Comparison of ENCODE assay signal across 25 cellular contexts in the genomic region with DNA sequence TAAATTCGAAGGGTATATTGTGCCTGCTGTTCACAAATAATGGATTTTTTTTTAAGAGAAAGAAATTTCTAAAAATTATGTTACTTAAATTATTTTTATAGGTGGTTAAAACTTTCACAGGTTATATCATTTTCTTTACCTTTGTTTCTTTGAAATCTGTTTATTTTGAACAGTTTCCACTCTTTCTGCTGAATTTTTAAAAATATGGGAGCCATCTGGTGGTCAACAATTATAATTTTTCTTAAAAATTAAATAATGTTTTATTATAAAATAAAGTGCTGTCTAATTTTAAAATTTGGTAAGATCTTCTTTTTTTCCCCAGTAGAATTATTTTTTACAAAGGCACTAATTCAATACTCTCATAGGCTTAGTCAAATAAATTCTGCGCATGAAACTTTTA.
DNase-seq lines count a peak whose midpoint lies in the region; ATAC-seq and TF ChIP-seq lines count a peak whose summit lies in the region.
"Had no signal": no experiment of that assay in that cellular context is flagged by ENCODE, and none has a peak within 500 bp of the region (broad histone marks: within the 10 kb centered on the region; RNA-seq: fewer than 3 reads in every experiment).

No MANE protein-coding gene starts in this region.

- ATAC-seq in HG03571 (IDR thresholded peaks at IDR 0.05; ENCODE audit: unreplicated experiment) (no peak), left cardiac atrium (no peak)
- ATAC-seq: activated CD8-positive, alpha-beta memory T cell treated with anti-CD3 and anti-CD28 coated beads, Interleukin-2, amount 10 ng/mL, durations not matched to agents 7 days and 5 days; GM12878; naive thymus-derived CD4-positive, alpha-beta T cell had no signal

- H3K9me3 Mint-ChIP-seq in mesothelial cell of epicardium = peaks cover 16% of the 10 kb centered on the region
- H3K9me3 Mint-ChIP-seq in activated T-cell treated with anti-CD3 and anti-CD28 coated beads, Interleukin-2, amount 50 U/mL, for 24 hours = peaks cover 4% of the 10 kb centered on the region
- H3K9me3 Mint-ChIP-seq: CD4-positive, alpha-beta T cell had no signal

- POLR2A ChIA-PET in AG04450 (lab: Yijun Ruan, JAX) = no interaction called here

- intact Hi-C loops in left cardiac atrium (cut with DNase I) = no loop called here

- H3K27me3 ChIP-seq in AG04450 (ENCODE audit: control insufficient read depth, insufficient read depth, low read length) = no peaks in the 10 kb centered on the region
- H3K27me3 ChIP-seq: adrenal gland had no signal

- H3K9me3 ChIP-seq in AG04450 (ENCODE audit: control insufficient read depth, insufficient read depth, low read length) = no peaks in the 10 kb centered on the region; the same call in 1 of the 2 replicates
- H3K9me3 ChIP-seq: adrenal gland, thoracic aorta had no signal

- CTCF ChIA-PET in AG04450 (lab: Charles Lee) = interaction anchor here (0.8 to 1.0 kb wide), 2 partner anchors 14 to 446 kb away, joined by 3 read pairs; no protein-coding TSS in a partner anchor

- H3K4me3 Mint-ChIP-seq in mesothelial cell of epicardium = no peak overlapping the region
- H3K4me3 Mint-ChIP-seq in activated T-cell treated with anti-CD3 and anti-CD28 coated beads, Interleukin-2, amount 50 U/mL, for 24 hours = no peak overlapping the region
- H3K4me3 Mint-ChIP-seq: activated CD8-positive, alpha-beta memory T cell treated with anti-CD3 and anti-CD28 coated beads, Interleukin-2, amount 10 ng/mL, durations not matched to agents 7 days and 5 days; CD4-positive, alpha-beta T cell; naive thymus-derived CD4-positive, alpha-beta T cell had no signal

- TF ChIP-seq CTCF in AG04450 (IDR thresholded peaks at IDR 0.05; ENCODE audit: low read depth, low read length) = peak; percentile 10; the same call in 1 of the 2 replicates
- peak; percentile 21 for TF ChIP-seq CTCF in choroid plexus epithelial cell (conservative IDR thresholded peaks at IDR 0.05; ENCODE audit: low read depth, low read length)
- TF ChIP-seq CTCF in mesothelial cell of epicardium (IDR thresholded peaks at IDR 0.05; ENCODE audit: unreplicated experiment) = peak; percentile 55

- no peak overlapping the region for H3K27ac Mint-ChIP-seq in mesothelial cell of epicardium
- no peak overlapping the region for H3K27ac Mint-ChIP-seq in activated T-cell treated with anti-CD3 and anti-CD28 coated beads, Interleukin-2, amount 50 U/mL, for 24 hours
- H3K27ac Mint-ChIP-seq: activated CD8-positive, alpha-beta memory T cell treated with anti-CD3 and anti-CD28 coated beads, Interleukin-2, amount 10 ng/mL, durations not matched to agents 7 days and 5 days; CD4-positive, alpha-beta T cell; naive thymus-derived CD4-positive, alpha-beta T cell had no signal

- H3K4me3 ChIP-seq in AG04450 (ENCODE audit: low read depth, low read length) = no peak overlapping the region
- H3K4me3 ChIP-seq in choroid plexus epithelial cell (ENCODE audit: low read depth, low read length) = no peak overlapping the region
- H3K4me3 ChIP-seq: adrenal gland, GM12878, thoracic aorta had no signal

- H3K27me3 Mint-ChIP-seq in mesothelial cell of epicardium (ENCODE audit: low read depth) = no peaks in the 10 kb centered on the region
- H3K27me3 Mint-ChIP-seq in activated T-cell treated with anti-CD3 and anti-CD28 coated beads, Interleukin-2, amount 50 U/mL, for 24 hours = no peaks in the 10 kb centered on the region
- H3K27me3 Mint-ChIP-seq: activated CD8-positive, alpha-beta memory T cell treated with anti-CD3 and anti-CD28 coated beads, Interleukin-2, amount 10 ng/mL, durations not matched to agents 7 days and 5 days; CD4-positive, alpha-beta T cell; naive thymus-derived CD4-positive, alpha-beta T cell had no signal

- DNase-seq in AG04450 (ENCODE audit: low read depth, low spot score) (no peak), NCI-H446 treated with DMSO at 0.1 percent for 48 hours (lab: John Stamatoyannopoulos, UW) (peak; percentile 53), choroid plexus epithelial cell (ENCODE audit: low read depth) (no peak), mesothelial cell of epicardium (ENCODE audit: low spot score in 2 of 2, unreplicated experiment in 2 of 2) (no peak), GDM1 (lab: John Stamatoyannopoulos, UW) (no peak), left cardiac atrium (no peak)
- no peak for DNase-seq in activated T-cell treated with anti-CD3 and anti-CD28 coated beads, Interleukin-2, amount 50 U/mL, for 24 hours
- DNase-seq: activated CD4-positive, alpha-beta T cell treated with anti-CD3 and anti-CD28 coated beads for 48 hours; activated CD8-positive, alpha-beta memory T cell treated with anti-CD3 and anti-CD28 coated beads, Interleukin-2, amount 10 ng/mL, durations not matched to agents 7 days and 5 days; activated effector memory CD4-positive, alpha-beta T cell treated with Interleukin-2 at 50 U/mL for 16 hours; adrenal gland; CD4-positive, alpha-beta T cell; dermis blood vessel endothelial cell; DMS153; HCEC 1CT; mesenchymal stem cell; naive thymus-derived CD4-positive, alpha-beta T cell; NCI-H510A; NK-92 treated with Interleukin-12 subunit alpha and Interleukin-12 subunit beta, amount 100 ng/mL, for 24 hours; stimulated activated CD4-positive, alpha-beta T cell treated with anti-CD3 and anti-CD28 coated beads, Interleukin-2, amount 100 ng/mL, for 24 hours; stimulated activated naive CD4-positive, alpha-beta T cell had no signal

- no peak overlapping the region for H3K27ac ChIP-seq in AG04450 (ENCODE audit: low read depth, low read length)
- H3K27ac ChIP-seq: adrenal gland, epithelial cell of prostate, thoracic aorta had no signal

- H3K4me1 Mint-ChIP-seq in mesothelial cell of epicardium = peaks cover 16% of the 10 kb centered on the region
- H3K4me1 Mint-ChIP-seq in activated T-cell treated with anti-CD3 and anti-CD28 coated beads, Interleukin-2, amount 50 U/mL, for 24 hours (ENCODE audit: low read depth) = no peaks in the 10 kb centered on the region
- H3K4me1 Mint-ChIP-seq: activated CD8-positive, alpha-beta memory T cell treated with anti-CD3 and anti-CD28 coated beads, Interleukin-2, amount 10 ng/mL, durations not matched to agents 7 days and 5 days; naive thymus-derived CD4-positive, alpha-beta T cell had no signal

- H3K36me3 Mint-ChIP-seq in mesothelial cell of epicardium = peaks cover 6% of the 10 kb centered on the region
- H3K36me3 Mint-ChIP-seq in activated T-cell treated with anti-CD3 and anti-CD28 coated beads, Interleukin-2, amount 50 U/mL, for 24 hours (ENCODE audit: low read depth) = no peaks in the 10 kb centered on the region
- H3K36me3 Mint-ChIP-seq: activated CD8-positive, alpha-beta memory T cell treated with anti-CD3 and anti-CD28 coated beads, Interleukin-2, amount 10 ng/mL, durations not matched to agents 7 days and 5 days; naive thymus-derived CD4-positive, alpha-beta T cell had no signal
